In the genomic region with DNA sequence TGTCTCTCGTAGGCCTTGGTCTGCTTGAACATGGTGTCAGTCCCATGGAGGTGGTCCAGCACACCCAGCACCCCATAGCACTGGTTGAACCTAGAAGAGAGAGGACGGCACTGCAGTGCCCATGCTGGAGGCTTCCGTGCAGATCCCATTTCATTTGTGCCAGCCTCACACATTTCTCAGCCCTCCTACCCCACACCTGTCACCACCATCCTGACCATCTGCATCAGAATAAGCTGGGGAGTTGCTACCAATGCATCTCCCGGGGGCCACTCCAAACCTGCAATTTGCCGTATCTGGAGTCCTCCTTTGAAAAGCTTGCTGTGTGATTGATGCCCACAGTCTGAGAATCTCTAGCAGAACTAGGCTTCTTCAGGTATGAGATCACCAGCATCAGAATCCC, we compare ENCODE assay signal across 1 cellular context.
TF ChIP-seq lines count a peak whose summit lies in the region.

No MANE protein-coding gene starts in this region.

TF ChIP-seq in SK-N-SH, 30 proteins besides CTCF, POLR2A, EP300 and RAD21:
- no peak for TF ChIP-seq RCOR1 (IDR thresholded peaks at IDR 0.05; ENCODE audit: low read length)
